3 cellular contexts compared by ENCODE assay signal in the genomic region with DNA sequence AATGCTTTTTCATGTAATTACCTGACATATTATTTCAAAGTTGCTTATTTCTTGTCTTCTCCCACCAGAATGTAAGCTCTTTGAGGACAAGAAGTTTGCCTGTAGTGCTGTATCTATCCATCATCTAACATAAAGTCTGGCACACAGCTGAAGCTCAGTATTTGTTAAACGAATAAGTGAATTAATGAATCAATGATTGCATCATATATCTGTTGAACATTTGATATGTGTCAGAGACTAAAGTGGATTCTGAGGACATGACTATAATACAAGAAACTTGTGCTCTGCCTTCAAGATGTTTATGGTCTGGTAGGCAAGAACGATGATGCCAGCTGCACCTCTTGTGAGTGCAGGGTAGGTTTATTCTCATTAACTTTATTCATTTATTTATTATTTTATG.
TF ChIP-seq lines count a peak whose summit lies in the region.

No MANE protein-coding gene starts in this region.

TF ChIP-seq in HepG2, 621 proteins besides CTCF, POLR2A, EP300 and RAD21:
- TF ChIP-seq CEBPB (IDR thresholded peaks at IDR 0.05; ENCODE audit: borderline replicate concordance, low read depth, low read length) = peak; percentile 66
- TF ChIP-seq, protein P1, sequence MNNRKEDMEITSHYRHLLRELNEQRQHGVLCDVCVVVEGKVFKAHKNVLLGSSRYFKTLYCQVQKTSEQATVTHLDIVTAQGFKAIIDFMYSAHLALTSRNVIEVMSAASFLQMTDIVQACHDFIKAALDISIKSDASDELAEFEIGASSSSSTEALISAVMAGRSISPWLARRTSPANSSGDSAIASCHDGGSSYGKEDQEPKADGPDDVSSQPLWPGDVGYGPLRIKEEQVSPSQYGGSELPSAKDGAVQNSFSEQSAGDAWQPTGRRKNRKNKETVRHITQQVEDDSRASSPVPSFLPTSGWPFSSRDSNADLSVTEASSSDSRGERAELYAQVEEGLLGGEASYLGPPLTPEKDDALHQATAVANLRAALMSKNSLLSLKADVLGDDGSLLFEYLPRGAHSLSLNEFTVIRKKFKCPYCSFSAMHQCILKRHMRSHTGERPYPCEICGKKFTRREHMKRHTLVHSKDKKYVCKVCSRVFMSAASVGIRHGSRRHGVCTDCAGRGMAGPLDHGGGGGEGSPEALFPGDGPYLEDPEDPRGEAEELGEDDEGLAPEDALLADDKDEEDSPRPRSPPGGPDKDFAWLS (CRISPR knock-in tag; IDR thresholded peaks at IDR 0.05; ENCODE audit: borderline replicate concordance) = no peak
- peak; percentile 49; the same call in 1 of the 2 replicates for TF ChIP-seq ATF7 (IDR thresholded peaks at IDR 0.05)
- TF ChIP-seq ATF7 (CRISPR knock-in tag; IDR thresholded peaks at IDR 0.05) = no peak

TF ChIP-seq in IMR-90, 13 proteins besides CTCF, POLR2A, EP300 and RAD21:
- TF ChIP-seq MAFK (IDR thresholded peaks at IDR 0.05; ENCODE audit: low read depth, low read length) (no peak), CEBPB (IDR thresholded peaks at IDR 0.05; ENCODE audit: low read depth, low read length) (peak; percentile 74)

TF ChIP-seq in K562, 482 proteins besides CTCF, POLR2A, EP300 and RAD21:
- no peak for TF ChIP-seq PCBP2 (IDR thresholded peaks at IDR 0.05; ENCODE audit: low read depth, low read length, poor library complexity, severe bottlenecking)
- peak; percentile 53; the same call in 1 of the 2 replicates for TF ChIP-seq CEBPB (tag; IDR thresholded peaks at IDR 0.05)
- no peak for TF ChIP-seq CEBPG (CRISPR knock-in tag; IDR thresholded peaks at IDR 0.05)
- TF ChIP-seq CEBPG (tag; conservative IDR thresholded peaks at IDR 0.05 in 1 of 2, IDR thresholded peaks at IDR 0.05 in 1 of 2) = peak; percentile 15 to 79; a peak in 2 of 4 replicates
- TF ChIP-seq DDX20 (tag; IDR thresholded peaks at IDR 0.05; ENCODE audit: low read depth) = no peak
- TF ChIP-seq, protein P2, sequence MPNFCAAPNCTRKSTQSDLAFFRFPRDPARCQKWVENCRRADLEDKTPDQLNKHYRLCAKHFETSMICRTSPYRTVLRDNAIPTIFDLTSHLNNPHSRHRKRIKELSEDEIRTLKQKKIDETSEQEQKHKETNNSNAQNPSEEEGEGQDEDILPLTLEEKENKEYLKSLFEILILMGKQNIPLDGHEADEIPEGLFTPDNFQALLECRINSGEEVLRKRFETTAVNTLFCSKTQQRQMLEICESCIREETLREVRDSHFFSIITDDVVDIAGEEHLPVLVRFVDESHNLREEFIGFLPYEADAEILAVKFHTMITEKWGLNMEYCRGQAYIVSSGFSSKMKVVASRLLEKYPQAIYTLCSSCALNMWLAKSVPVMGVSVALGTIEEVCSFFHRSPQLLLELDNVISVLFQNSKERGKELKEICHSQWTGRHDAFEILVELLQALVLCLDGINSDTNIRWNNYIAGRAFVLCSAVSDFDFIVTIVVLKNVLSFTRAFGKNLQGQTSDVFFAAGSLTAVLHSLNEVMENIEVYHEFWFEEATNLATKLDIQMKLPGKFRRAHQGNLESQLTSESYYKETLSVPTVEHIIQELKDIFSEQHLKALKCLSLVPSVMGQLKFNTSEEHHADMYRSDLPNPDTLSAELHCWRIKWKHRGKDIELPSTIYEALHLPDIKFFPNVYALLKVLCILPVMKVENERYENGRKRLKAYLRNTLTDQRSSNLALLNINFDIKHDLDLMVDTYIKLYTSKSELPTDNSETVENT (CRISPR knock-in tag; IDR thresholded peaks at IDR 0.05) = no peak
- TF ChIP-seq, protein P3, sequence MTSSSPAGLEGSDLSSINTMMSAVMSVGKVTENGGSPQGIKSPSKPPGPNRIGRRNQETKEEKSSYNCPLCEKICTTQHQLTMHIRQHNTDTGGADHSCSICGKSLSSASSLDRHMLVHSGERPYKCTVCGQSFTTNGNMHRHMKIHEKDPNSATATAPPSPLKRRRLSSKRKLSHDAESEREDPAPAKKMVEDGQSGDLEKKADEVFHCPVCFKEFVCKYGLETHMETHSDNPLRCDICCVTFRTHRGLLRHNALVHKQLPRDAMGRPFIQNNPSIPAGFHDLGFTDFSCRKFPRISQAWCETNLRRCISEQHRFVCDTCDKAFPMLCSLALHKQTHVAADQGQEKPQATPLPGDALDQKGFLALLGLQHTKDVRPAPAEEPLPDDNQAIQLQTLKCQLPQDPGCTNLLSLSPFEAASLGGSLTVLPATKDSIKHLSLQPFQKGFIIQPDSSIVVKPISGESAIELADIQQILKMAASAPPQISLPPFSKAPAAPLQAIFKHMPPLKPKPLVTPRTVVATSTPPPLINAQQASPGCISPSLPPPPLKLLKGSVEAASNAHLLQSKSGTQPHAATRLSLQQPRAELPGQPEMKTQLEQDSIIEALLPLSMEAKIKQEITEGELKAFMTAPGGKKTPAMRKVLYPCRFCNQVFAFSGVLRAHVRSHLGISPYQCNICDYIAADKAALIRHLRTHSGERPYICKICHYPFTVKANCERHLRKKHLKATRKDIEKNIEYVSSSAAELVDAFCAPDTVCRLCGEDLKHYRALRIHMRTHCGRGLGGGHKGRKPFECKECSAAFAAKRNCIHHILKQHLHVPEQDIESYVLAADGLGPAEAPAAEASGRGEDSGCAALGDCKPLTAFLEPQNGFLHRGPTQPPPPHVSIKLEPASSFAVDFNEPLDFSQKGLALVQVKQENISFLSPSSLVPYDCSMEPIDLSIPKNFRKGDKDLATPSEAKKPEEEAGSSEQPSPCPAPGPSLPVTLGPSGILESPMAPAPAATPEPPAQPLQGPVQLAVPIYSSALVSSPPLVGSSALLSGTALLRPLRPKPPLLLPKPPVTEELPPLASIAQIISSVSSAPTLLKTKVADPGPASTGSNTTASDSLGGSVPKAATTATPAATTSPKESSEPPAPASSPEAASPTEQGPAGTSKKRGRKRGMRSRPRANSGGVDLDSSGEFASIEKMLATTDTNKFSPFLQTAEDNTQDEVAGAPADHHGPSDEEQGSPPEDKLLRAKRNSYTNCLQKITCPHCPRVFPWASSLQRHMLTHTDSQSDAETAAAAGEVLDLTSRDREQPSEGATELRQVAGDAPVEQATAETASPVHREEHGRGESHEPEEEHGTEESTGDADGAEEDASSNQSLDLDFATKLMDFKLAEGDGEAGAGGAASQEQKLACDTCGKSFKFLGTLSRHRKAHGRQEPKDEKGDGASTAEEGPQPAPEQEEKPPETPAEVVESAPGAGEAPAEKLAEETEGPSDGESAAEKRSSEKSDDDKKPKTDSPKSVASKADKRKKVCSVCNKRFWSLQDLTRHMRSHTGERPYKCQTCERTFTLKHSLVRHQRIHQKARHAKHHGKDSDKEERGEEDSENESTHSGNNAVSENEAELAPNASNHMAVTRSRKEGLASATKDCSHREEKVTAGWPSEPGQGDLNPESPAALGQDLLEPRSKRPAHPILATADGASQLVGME (CRISPR knock-in tag; IDR thresholded peaks at IDR 0.05) = no peak
- TF ChIP-seq, protein P4, sequence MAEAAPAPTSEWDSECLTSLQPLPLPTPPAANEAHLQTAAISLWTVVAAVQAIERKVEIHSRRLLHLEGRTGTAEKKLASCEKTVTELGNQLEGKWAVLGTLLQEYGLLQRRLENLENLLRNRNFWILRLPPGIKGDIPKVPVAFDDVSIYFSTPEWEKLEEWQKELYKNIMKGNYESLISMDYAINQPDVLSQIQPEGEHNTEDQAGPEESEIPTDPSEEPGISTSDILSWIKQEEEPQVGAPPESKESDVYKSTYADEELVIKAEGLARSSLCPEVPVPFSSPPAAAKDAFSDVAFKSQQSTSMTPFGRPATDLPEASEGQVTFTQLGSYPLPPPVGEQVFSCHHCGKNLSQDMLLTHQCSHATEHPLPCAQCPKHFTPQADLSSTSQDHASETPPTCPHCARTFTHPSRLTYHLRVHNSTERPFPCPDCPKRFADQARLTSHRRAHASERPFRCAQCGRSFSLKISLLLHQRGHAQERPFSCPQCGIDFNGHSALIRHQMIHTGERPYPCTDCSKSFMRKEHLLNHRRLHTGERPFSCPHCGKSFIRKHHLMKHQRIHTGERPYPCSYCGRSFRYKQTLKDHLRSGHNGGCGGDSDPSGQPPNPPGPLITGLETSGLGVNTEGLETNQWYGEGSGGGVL (CRISPR knock-in tag; IDR thresholded peaks at IDR 0.05) = no peak
- no peak for TF ChIP-seq ZNF444 (CRISPR knock-in tag; IDR thresholded peaks at IDR 0.05)
- no peak for TF ChIP-seq MCM5 (IDR thresholded peaks at IDR 0.05; ENCODE audit: low read depth)
- TF ChIP-seq, protein P5, sequence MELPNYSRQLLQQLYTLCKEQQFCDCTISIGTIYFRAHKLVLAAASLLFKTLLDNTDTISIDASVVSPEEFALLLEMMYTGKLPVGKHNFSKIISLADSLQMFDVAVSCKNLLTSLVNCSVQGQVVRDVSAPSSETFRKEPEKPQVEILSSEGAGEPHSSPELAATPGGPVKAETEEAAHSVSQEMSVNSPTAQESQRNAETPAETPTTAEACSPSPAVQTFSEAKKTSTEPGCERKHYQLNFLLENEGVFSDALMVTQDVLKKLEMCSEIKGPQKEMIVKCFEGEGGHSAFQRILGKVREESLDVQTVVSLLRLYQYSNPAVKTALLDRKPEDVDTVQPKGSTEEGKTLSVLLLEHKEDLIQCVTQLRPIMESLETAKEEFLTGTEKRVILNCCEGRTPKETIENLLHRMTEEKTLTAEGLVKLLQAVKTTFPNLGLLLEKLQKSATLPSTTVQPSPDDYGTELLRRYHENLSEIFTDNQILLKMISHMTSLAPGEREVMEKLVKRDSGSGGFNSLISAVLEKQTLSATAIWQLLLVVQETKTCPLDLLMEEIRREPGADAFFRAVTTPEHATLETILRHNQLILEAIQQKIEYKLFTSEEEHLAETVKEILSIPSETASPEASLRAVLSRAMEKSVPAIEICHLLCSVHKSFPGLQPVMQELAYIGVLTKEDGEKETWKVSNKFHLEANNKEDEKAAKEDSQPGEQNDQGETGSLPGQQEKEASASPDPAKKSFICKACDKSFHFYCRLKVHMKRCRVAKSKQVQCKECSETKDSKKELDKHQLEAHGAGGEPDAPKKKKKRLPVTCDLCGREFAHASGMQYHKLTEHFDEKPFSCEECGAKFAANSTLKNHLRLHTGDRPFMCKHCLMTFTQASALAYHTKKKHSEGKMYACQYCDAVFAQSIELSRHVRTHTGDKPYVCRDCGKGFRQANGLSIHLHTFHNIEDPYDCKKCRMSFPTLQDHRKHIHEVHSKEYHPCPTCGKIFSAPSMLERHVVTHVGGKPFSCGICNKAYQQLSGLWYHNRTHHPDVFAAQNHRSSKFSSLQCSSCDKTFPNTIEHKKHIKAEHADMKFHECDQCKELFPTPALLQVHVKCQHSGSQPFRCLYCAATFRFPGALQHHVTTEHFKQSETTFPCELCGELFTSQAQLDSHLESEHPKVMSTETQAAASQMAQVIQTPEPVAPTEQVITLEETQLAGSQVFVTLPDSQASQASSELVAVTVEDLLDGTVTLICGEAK (IDR thresholded peaks at IDR 0.05) = no peak
- TF ChIP-seq, protein P5 (CRISPR knock-in tag; IDR thresholded peaks at IDR 0.05) = no peak
